Comparison of ENCODE assay signal across 1 cellular context in the genomic region with DNA sequence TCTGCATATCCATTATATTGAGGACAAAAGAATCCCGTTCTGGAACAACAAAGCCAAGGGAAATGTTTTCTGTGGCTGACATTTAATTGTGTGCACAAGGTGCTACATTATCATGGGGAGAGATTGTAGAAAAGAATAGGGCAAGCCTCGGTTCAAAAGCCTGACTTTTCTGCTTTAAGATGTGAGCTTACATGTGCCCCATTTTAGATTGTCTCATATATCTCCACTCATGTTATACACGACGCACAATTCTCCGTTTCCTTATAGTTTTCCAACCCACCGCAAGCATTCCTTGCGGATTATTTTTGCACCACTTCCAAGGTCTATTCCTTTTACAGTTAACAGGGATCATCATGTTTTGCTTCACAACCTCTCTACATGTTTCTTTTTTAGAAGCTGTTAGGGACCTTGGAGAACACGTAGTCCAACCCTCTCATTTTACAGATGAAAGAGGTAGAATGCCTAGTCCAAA.
TF ChIP-seq lines count a peak whose summit lies in the region.

No MANE protein-coding gene starts in this region.

TF ChIP-seq in HepG2, 621 proteins besides CTCF, POLR2A, EP300 and RAD21 (continued from another document):
- TF ChIP-seq TOE1 (CRISPR knock-in tag; IDR thresholded peaks at IDR 0.05), result no peak
- TF ChIP-seq SIN3A (IDR thresholded peaks at IDR 0.05; ENCODE audit: borderline replicate concordance, low read depth, low read length), result no peak
- TF ChIP-seq, protein P1, sequence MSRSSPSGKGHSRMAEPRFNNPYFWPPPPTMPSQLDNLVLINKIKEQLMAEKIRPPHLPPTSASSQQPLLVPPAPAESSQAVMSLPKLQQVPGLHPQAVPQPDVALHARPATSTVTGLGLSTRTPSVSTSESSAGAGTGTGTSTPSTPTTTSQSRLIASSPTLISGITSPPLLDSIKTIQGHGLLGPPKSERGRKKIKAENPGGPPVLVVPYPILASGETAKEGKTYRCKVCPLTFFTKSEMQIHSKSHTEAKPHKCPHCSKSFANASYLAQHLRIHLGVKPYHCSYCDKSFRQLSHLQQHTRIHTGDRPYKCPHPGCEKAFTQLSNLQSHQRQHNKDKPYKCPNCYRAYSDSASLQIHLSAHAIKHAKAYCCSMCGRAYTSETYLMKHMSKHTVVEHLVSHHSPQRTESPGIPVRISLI (CRISPR knock-in tag; IDR thresholded peaks at IDR 0.05; ENCODE audit: borderline replicate concordance), result no peak
- TF ChIP-seq LCORL (IDR thresholded peaks at IDR 0.05), result no peak
- no peak for TF ChIP-seq LCORL (CRISPR knock-in tag; IDR thresholded peaks at IDR 0.05)
- TF ChIP-seq ZNF788 (CRISPR knock-in tag; IDR thresholded peaks at IDR 0.05; ENCODE audit: borderline replicate concordance), result no peak
- TF ChIP-seq ZNF142 (CRISPR knock-in tag; IDR thresholded peaks at IDR 0.05), result no peak
